ENCODE assay signal across 8 cellular contexts in genomic region chr19:18304496-18305312, GRCh38. TPM values are rescaled to one million over a fixed set of nuclear protein-coding genes. Genes with fewer than 3 reads are reported as not detected.
DNase-seq lines count a peak whose midpoint lies in the region; ATAC-seq and TF ChIP-seq lines count a peak whose summit lies in the region.

No MANE protein-coding gene starts in this region.

- peaks cover 43 to 53% (median 49%) of the 10 kb centered on the region in 3 donors for H3K4me1 Mint-ChIP-seq in T-cell

- TF ChIP-seq CTCF in adrenal gland (IDR thresholded peaks at IDR 0.05) (peak in 1 of 6 experiments; percentile 2), left ventricle myocardium inferior (IDR thresholded peaks at IDR 0.05; ENCODE audit: borderline replicate concordance) (no peak), upper lobe of left lung (IDR thresholded peaks at IDR 0.05) (peak in 1 of 6 experiments; percentile 10)

- H3K27me3 ChIP-seq in adrenal gland (no peaks in the 10 kb centered on the region), left ventricle myocardium inferior (ENCODE audit: low read depth) (no peaks in the 10 kb centered on the region), upper lobe of left lung (no peaks in the 10 kb centered on the region)

- H3K36me3 Mint-ChIP-seq in T-cell = peaks cover 3% of the 10 kb centered on the region

- H3K9me3 Mint-ChIP-seq in T-cell = no peaks in the 10 kb centered on the region

- H3K27ac Mint-ChIP-seq in T-cell = peak overlapping the region; percentile 99 to 100

- peak overlapping the region; percentile 88 to 90 (median 89) for H3K4me3 Mint-ChIP-seq in T-cell

- ATAC-seq in HG03460 (IDR thresholded peaks at IDR 0.05; ENCODE audit: unreplicated experiment) (peak; percentile 42), T-cell (replicated peaks in 1 of 4) (peak; percentile 73 to 85 (median 81)), upper lobe of left lung (ENCODE audit: low FRiP score in 2 of 2) (peak; percentile 86 to 92), GM21367 (IDR thresholded peaks at IDR 0.05; ENCODE audit: unreplicated experiment) (no peak)

- H3K4me3 ChIP-seq in adrenal gland (peak overlapping the region in 2 of 4 donors; percentile 4 to 35), left ventricle myocardium inferior (peak overlapping the region; percentile 64), upper lobe of left lung (peak overlapping the region; percentile 21 to 49 (median 34))

- H3K9me3 ChIP-seq in adrenal gland (replicated peaks in 1 of 3) (no peaks in the 10 kb centered on the region), left ventricle myocardium inferior (replicated peaks) (no peaks in the 10 kb centered on the region), upper lobe of left lung (no peaks in the 10 kb centered on the region)

- H3K27me3 Mint-ChIP-seq in T-cell = no peaks in the 10 kb centered on the region

- CTCF ChIA-PET in T-cell (lab: Charles Lee) = interaction anchor here (0.5 to 2.2 kb wide), 13 partner anchors 11 to 1234 kb away, joined by 3 to 37 read pairs (median 3); partner anchors contain the start of genes JUND (in 1 of the 2), LSM4 (in 1 of the 2) and MPV17L2 (in 1 of the 2)

- POLR2A ChIA-PET in T-cell (lab: Charles Lee) = interaction anchor here (0.5 to 2.5 kb wide), 12 partner anchors 12 to 134 kb away, joined by 3 to 85 read pairs (median 4); partner anchors contain the start of genes JUND (in 2 of the 2) and LSM4 (in 1 of the 2)

- H3K36me3 ChIP-seq in adrenal gland (replicated peaks in 1 of 2) (peaks cover 0 to 9% of the 10 kb centered on the region in 2 donors), left ventricle myocardium inferior (peaks cover 22% of the 10 kb centered on the region), upper lobe of left lung (peaks cover 0 to 24% (median 15%) of the 10 kb centered on the region in 4 donors)

- peak in 1 of 4 donors; percentile 10 for TF ChIP-seq EP300 in upper lobe of left lung (IDR thresholded peaks at IDR 0.05)

- H3K4me1 ChIP-seq in adrenal gland (replicated peaks in 1 of 2) = peaks cover 56 to 58% of the 10 kb centered on the region in 2 donors
- peaks cover 78% of the 10 kb centered on the region for H3K4me1 ChIP-seq in left ventricle myocardium inferior
- peaks cover 47 to 79% (median 67%) of the 10 kb centered on the region in 4 donors for H3K4me1 ChIP-seq in upper lobe of left lung

- peak overlapping the region; percentile 90 to 99 (median 98) for H3K27ac ChIP-seq in adrenal gland
- peak overlapping the region; percentile 99 for H3K27ac ChIP-seq in left ventricle myocardium inferior (replicated peaks)
- H3K27ac ChIP-seq in upper lobe of left lung = peak overlapping the region; percentile 93 to 98 (median 96)

- intact Hi-C loops in adrenal gland (cut with DNase I) (no loop called here), left ventricle myocardium inferior (cut with micrococcal nuclease) (no loop called here), posterior cingulate gyrus (cut with DNase I) (no loop called here)

- WGBS in adrenal gland, 4 donors = 0 to 2% (median 0%) methylated on average over 17 to 29 of the region's 29 CpGs
- WGBS in upper lobe of left lung, 2 donors = 5 to 7% methylated on average over 18 to 20 of the region's 29 CpGs

- DNase-seq in T-cell (peak in 33 of 34 experiments; percentile 55 to 87 (median 71)), adrenal gland (peak; percentile 94 to 97 (median 96)), left ventricle myocardium inferior (peak; percentile 89), posterior cingulate gyrus (peak; percentile 62 to 98 (median 78)), upper lobe of left lung (peak; percentile 87 to 92)

- TF ChIP-seq POLR2A in GM10847 (IDR thresholded peaks at IDR 0.05; ENCODE audit: extremely low read depth, insufficient read length) (peak; percentile 59), adrenal gland (IDR thresholded peaks at IDR 0.05) (peak; percentile 66 to 92), upper lobe of left lung (IDR thresholded peaks at IDR 0.05) (peak in 3 of 4 donors; percentile 48 to 87 (median 66))

RNA-seq across cellular contexts. Expression of gene LSM4, which starts 18.2 kb away (rescaled TPM):
- total RNA-seq in T-cell = 10 to 100 TPM; 58.5 to 82.7 (median 69.1) TPM
- 100 to 1,000 TPM; 107 to 290 (median 161) TPM for total RNA-seq in adrenal gland
- 100 to 1,000 TPM; 105 to 195 (median 120) TPM for polyA plus RNA-seq in adrenal gland
- 94.8 TPM for total RNA-seq in left ventricle myocardium inferior
- total RNA-seq in upper lobe of left lung = 100 to 1,000 TPM in 4 of 6 donors, 10 to 100 TPM in 2; 39.8 to 147 (median 107) TPM

RNA-seq across cellular contexts. Expression of gene JUND, which starts 23.3 kb away (rescaled TPM):
- total RNA-seq in T-cell (1,000 to 10,000 TPM in 1 of 5 donors, 100 to 1,000 TPM in 4; 247 to 1,161 (median 272) TPM), adrenal gland (100 to 1,000 TPM; 181 to 533 (median 361) TPM), left ventricle myocardium inferior (107 TPM), upper lobe of left lung (1,000 to 10,000 TPM in 1 of 6 donors, 100 to 1,000 TPM in 5; 281 to 1,101 (median 639) TPM)
- polyA plus RNA-seq in adrenal gland = 100 to 1,000 TPM in 2 of 3 donors, 10 to 100 TPM in 1; 35.9 to 226 (median 104) TPM

RNA-seq across cellular contexts. Expression of gene IQCN, which starts 30.5 kb away (rescaled TPM):
- total RNA-seq in T-cell (10 to 100 TPM in 2 of 5 donors, 1 to 10 TPM in 3; 4.1 to 42.8 (median 6.3) TPM), adrenal gland (1 to 10 TPM in 7 of 8 donors, under 1 TPM in 1; 0.30 to 5.4 (median 2.4) TPM), left ventricle myocardium inferior (0.49 TPM), upper lobe of left lung (10 to 100 TPM in 3 of 6 donors, 1 to 10 TPM in 3; 6.3 to 58.7 (median 11.7) TPM)
- 10 to 100 TPM in 1 of 3 donors, 1 to 10 TPM in 1, under 1 TPM in 1; 0.59 to 45.2 (median 6.0) TPM for polyA plus RNA-seq in adrenal gland

RNA-seq across cellular contexts. Expression of gene PGPEP1, which starts 35.7 kb away (rescaled TPM):
- total RNA-seq in T-cell (10 to 100 TPM; 35.7 to 52.6 (median 45.1) TPM), adrenal gland (10 to 100 TPM; 31.6 to 89.2 (median 58.6) TPM), left ventricle myocardium inferior (38.8 TPM), upper lobe of left lung (10 to 100 TPM; 15.5 to 42.8 (median 28.1) TPM)
- polyA plus RNA-seq in adrenal gland = 10 to 100 TPM; 20.3 to 46.1 (median 21.1) TPM
